ENCODE assay signal across 11 cellular contexts in genomic region chr9:281753-282645, GRCh38.
DNase-seq lines count a peak whose midpoint lies in the region; ATAC-seq lines count a peak whose summit lies in the region.
"Had no signal": no experiment of that assay in that cellular context is flagged by ENCODE, and none has a peak within 500 bp of the region (broad histone marks: within the 10 kb centered on the region; RNA-seq: fewer than 3 reads in every experiment).

No MANE protein-coding gene starts in this region.

- H3K27ac Mint-ChIP-seq in activated CD4-positive, alpha-beta T cell treated with anti-CD3 and anti-CD28 coated beads for 36 hours = peak overlapping the region; percentile 95
- H3K27ac Mint-ChIP-seq in activated naive CD4-positive, alpha-beta T cell treated with anti-CD3 and anti-CD28 coated beads, Interleukin-2, amount 10 ng/mL, durations not matched to agents 7 days and 5 days = peak overlapping the region; percentile 95
- peak overlapping the region; percentile 91 for H3K27ac Mint-ChIP-seq in stimulated activated naive B cell treated with anti-CD40 and anti-IgM and Interleukin-4, amounts not matched to agents 10 μg/mL and 1 μg/mL and 100 μg/mL, for 72 hours
- H3K27ac Mint-ChIP-seq: nephron had no signal

- H3K4me3 Mint-ChIP-seq in activated CD4-positive, alpha-beta T cell treated with anti-CD3 and anti-CD28 coated beads for 36 hours = peak overlapping the region; percentile 67
- H3K4me3 Mint-ChIP-seq in activated naive CD4-positive, alpha-beta T cell treated with anti-CD3 and anti-CD28 coated beads, Interleukin-2, amount 10 ng/mL, durations not matched to agents 7 days and 5 days = peak overlapping the region; percentile 65
- peak overlapping the region in 1 of 2 donors; percentile 31 for H3K4me3 Mint-ChIP-seq in stimulated activated naive B cell treated with anti-CD40 and anti-IgM and Interleukin-4, amounts not matched to agents 10 μg/mL and 1 μg/mL and 100 μg/mL, for 72 hours
- H3K4me3 Mint-ChIP-seq: nephron had no signal

- peaks cover 44% of the 10 kb centered on the region for H3K36me3 Mint-ChIP-seq in activated CD4-positive, alpha-beta T cell treated with anti-CD3 and anti-CD28 coated beads for 36 hours (ENCODE audit: low read depth)
- peaks cover 52% of the 10 kb centered on the region for H3K36me3 Mint-ChIP-seq in activated naive CD4-positive, alpha-beta T cell treated with anti-CD3 and anti-CD28 coated beads, Interleukin-2, amount 10 ng/mL, durations not matched to agents 7 days and 5 days
- peaks cover 27 to 43% of the 10 kb centered on the region in 2 donors for H3K36me3 Mint-ChIP-seq in stimulated activated naive B cell treated with anti-CD40 and anti-IgM and Interleukin-4, amounts not matched to agents 10 μg/mL and 1 μg/mL and 100 μg/mL, for 72 hours

- H3K27me3 Mint-ChIP-seq in activated CD4-positive, alpha-beta T cell treated with anti-CD3 and anti-CD28 coated beads for 36 hours = no peaks in the 10 kb centered on the region
- no peaks in the 10 kb centered on the region for H3K27me3 Mint-ChIP-seq in activated naive CD4-positive, alpha-beta T cell treated with anti-CD3 and anti-CD28 coated beads, Interleukin-2, amount 10 ng/mL, durations not matched to agents 7 days and 5 days
- H3K27me3 Mint-ChIP-seq in stimulated activated naive B cell treated with anti-CD40 and anti-IgM and Interleukin-4, amounts not matched to agents 10 μg/mL and 1 μg/mL and 100 μg/mL, for 72 hours = no peaks in the 10 kb centered on the region

- intact Hi-C loops in activated CD4-positive, alpha-beta T cell treated with anti-CD3 and anti-CD28 coated beads for 36 hours (cut with DNase I, micrococcal nuclease) = loop anchor here (1.0 kb wide), 1 partner anchor 10 kb away; no protein-coding TSS in a partner anchor

- CTCF ChIA-PET in activated CD4-positive, alpha-beta T cell treated with anti-CD3 and anti-CD28 coated beads for 36 hours (lab: Charles Lee) = interaction anchor here (1.5 kb wide), 1 partner anchor 21 kb away, joined by 5 read pairs; no protein-coding TSS in a partner anchor
- CTCF ChIA-PET in activated naive CD4-positive, alpha-beta T cell treated with anti-CD3 and anti-CD28 coated beads, Interleukin-2, amount 10 ng/mL, durations not matched to agents 7 days and 5 days (lab: Charles Lee) = interaction anchor here (1.2 kb wide), 1 partner anchor 66 kb away, joined by 3 read pairs; no protein-coding TSS in a partner anchor

- H3K4me1 Mint-ChIP-seq in activated CD4-positive, alpha-beta T cell treated with anti-CD3 and anti-CD28 coated beads for 36 hours = peaks cover 50% of the 10 kb centered on the region
- H3K4me1 Mint-ChIP-seq in activated naive CD4-positive, alpha-beta T cell treated with anti-CD3 and anti-CD28 coated beads, Interleukin-2, amount 10 ng/mL, durations not matched to agents 7 days and 5 days = peaks cover 50% of the 10 kb centered on the region
- H3K4me1 Mint-ChIP-seq in stimulated activated naive B cell treated with anti-CD40 and anti-IgM and Interleukin-4, amounts not matched to agents 10 μg/mL and 1 μg/mL and 100 μg/mL, for 72 hours = peaks cover 35 to 42% of the 10 kb centered on the region in 2 donors
- H3K4me1 Mint-ChIP-seq: nephron had no signal

- peak; percentile 53 for DNase-seq in activated CD4-positive, alpha-beta T cell treated with anti-CD3 and anti-CD28 coated beads for 36 hours
- DNase-seq in activated CD4-positive, alpha-beta T cell treated with anti-CD3 and anti-CD28 coated beads, Interleukin-2, amount 50 U/mL, for 4 hours = no peak
- DNase-seq in activated naive CD4-positive, alpha-beta T cell treated with anti-CD3 and anti-CD28 coated beads, Interleukin-2, amount 10 ng/mL, durations not matched to agents 7 days and 5 days = peak; percentile 37
- no peak for DNase-seq in stimulated activated naive B cell treated with anti-CD40 and anti-IgM and Interleukin-4, amounts not matched to agents 10 μg/mL and 1 μg/mL and 100 μg/mL, for 72 hours
- DNase-seq in NCI-H774 (lab: John Stamatoyannopoulos, UW) = no peak
- no peak for DNase-seq in middle frontal gyrus (ENCODE audit: extremely low spot score, low spot score)
- no peak for DNase-seq in midbrain (lab: John Stamatoyannopoulos, UW)
- DNase-seq: NCI-H1436 had no signal

- ATAC-seq in activated CD4-positive, alpha-beta T cell treated with anti-CD3 and anti-CD28 coated beads for 36 hours = peak; percentile 55
- ATAC-seq in HG03378 (IDR thresholded peaks at IDR 0.05; ENCODE audit: unreplicated experiment) = peak; percentile 40
- ATAC-seq in stimulated activated naive B cell treated with anti-CD40 and anti-IgM and Interleukin-4, amounts not matched to agents 10 μg/mL and 1 μg/mL and 100 μg/mL, for 72 hours (replicated peaks) = peak; percentile 61 to 68
- ATAC-seq: A549 had no signal

- POLR2A ChIA-PET in activated CD4-positive, alpha-beta T cell treated with anti-CD3 and anti-CD28 coated beads for 36 hours (lab: Charles Lee) = interaction anchor here (0.6 to 0.8 kb wide), 3 partner anchors 10 to 67 kb away, joined by 3 read pairs; partner anchors contain the start of gene DOCK8

- no peaks in the 10 kb centered on the region for H3K9me3 Mint-ChIP-seq in activated CD4-positive, alpha-beta T cell treated with anti-CD3 and anti-CD28 coated beads for 36 hours (ENCODE audit: low read depth)
- H3K9me3 Mint-ChIP-seq in activated naive CD4-positive, alpha-beta T cell treated with anti-CD3 and anti-CD28 coated beads, Interleukin-2, amount 10 ng/mL, durations not matched to agents 7 days and 5 days = no peaks in the 10 kb centered on the region
- no peaks in the 10 kb centered on the region for H3K9me3 Mint-ChIP-seq in stimulated activated naive B cell treated with anti-CD40 and anti-IgM and Interleukin-4, amounts not matched to agents 10 μg/mL and 1 μg/mL and 100 μg/mL, for 72 hours
- H3K9me3 Mint-ChIP-seq: nephron had no signal

Comparison
In these comparisons a context has a peak if more than half of its experiments do, and no peak if none do; other contexts are left out.
1. DNase-seq: peak in activated CD4-positive, alpha-beta T cell treated with anti-CD3 and anti-CD28 coated beads for 36 hours (single experiment) and activated naive CD4-positive, alpha-beta T cell treated with anti-CD3 and anti-CD28 coated beads, Interleukin-2, amount 10 ng/mL, durations not matched to agents 7 days and 5 days (single experiment); none in activated CD4-positive, alpha-beta T cell treated with anti-CD3 and anti-CD28 coated beads, Interleukin-2, amount 50 U/mL, for 4 hours (0 of 2), stimulated activated naive B cell treated with anti-CD40 and anti-IgM and Interleukin-4, amounts not matched to agents 10 μg/mL and 1 μg/mL and 100 μg/mL, for 72 hours (single experiment), NCI-H774 (single experiment), middle frontal gyrus (single experiment) and midbrain (single experiment).
2. Peak in every context shown above with its lines, with median percentiles within 50 percentile points of each other: ATAC-seq and H3K27ac Mint-ChIP-seq.